In the genomic region with DNA sequence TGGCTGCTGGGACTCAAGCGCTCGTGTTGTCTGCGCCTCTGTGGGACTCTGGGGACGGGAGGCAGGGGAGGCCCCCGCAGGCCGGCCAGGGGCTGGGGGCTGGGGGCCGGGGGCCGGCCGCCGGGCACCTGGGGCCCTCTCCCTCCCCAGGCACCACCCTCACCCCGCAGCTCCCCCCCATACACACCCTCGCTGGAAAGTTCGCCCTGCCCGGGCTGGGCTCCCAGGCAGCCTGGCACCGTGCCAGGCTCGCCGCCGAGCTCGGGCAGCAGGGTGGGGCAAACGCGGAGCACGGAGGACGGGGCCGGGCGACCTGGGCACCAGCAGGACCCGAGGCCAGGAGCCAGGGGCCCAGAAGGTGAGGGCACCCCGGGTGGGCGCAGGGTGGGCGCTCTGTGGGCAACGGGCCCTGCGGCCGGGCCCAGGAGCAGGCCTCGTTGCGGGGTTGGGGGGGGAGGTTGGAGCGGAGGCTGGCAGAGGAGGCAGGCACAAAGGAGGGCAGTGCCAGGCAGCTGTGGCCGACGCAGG, we compare ENCODE assay signal across 8 cellular contexts.
A peak's percentile ranks its signal among the peaks of the same experiment; 100 is the strongest.
DNase-seq lines count a peak whose midpoint lies in the region; ATAC-seq, FAIRE-seq and TF ChIP-seq lines count a peak whose summit lies in the region.

No MANE protein-coding gene starts in this region.

- no peak overlapping the region for H3K23ac ChIP-seq in H1 (ENCODE audit: insufficient read length)

- no peak for TF ChIP-seq CTCF in H1 (IDR thresholded peaks at IDR 0.05; ENCODE audit: control extremely low read depth in 1 of 3, insufficient read depth in 1 of 3, low read depth in 1 of 3, low read length in 3 of 3)
- TF ChIP-seq CTCF in mucosa of descending colon (IDR thresholded peaks at IDR 0.05): no peak
- no peak for TF ChIP-seq CTCF in tibial artery (IDR thresholded peaks at IDR 0.05)

- intact Hi-C loops in activated CD4-positive, alpha-beta memory T cell treated with anti-CD3 and anti-CD28 coated beads for 36 hours (cut with micrococcal nuclease): loop anchor here (1.0 to 2.0 kb wide), 2 partner anchors 15 to 18 kb away; no protein-coding TSS in a partner anchor
- intact Hi-C loops in mucosa of descending colon (cut with DNase I, micrococcal nuclease): no loop called here
- intact Hi-C loops in tibial artery (cut with DNase I; ENCODE audit: low total_unique reads): no loop called here

- H3K4ac ChIP-seq in H1 (replicated peaks; ENCODE audit: insufficient read length, low read depth, low read length): no peak overlapping the region

- H3K27me3 Mint-ChIP-seq in activated CD4-positive, alpha-beta memory T cell treated with anti-CD3 and anti-CD28 coated beads for 36 hours: no peaks in the 10 kb centered on the region

- H3K9ac ChIP-seq in H1 (replicated peaks in 1 of 4; ENCODE audit: extremely low read depth in 1 of 4, low read depth in 3 of 4, low read length in 3 of 4): no peak overlapping the region

- no peak overlapping the region for H2BK5ac ChIP-seq in H1 (ENCODE audit: low read depth, low read length)

- no peak overlapping the region for H2BK120ac ChIP-seq in H1 (replicated peaks; ENCODE audit: low read depth, low read length)

- no peak overlapping the region for H3K14ac ChIP-seq in H1 (ENCODE audit: insufficient read length)

- H3K4me1 ChIP-seq in H1 (replicated peaks in 1 of 4; ENCODE audit: control insufficient read depth in 3 of 4, insufficient read depth in 4 of 4, low read length in 3 of 4): peaks cover 0 to 6% (median 2%) of the 10 kb centered on the region in 4 experiments; a peak in 5 of 7 replicates
- peaks cover 34% of the 10 kb centered on the region for H3K4me1 ChIP-seq in mucosa of descending colon (ENCODE audit: low read depth)
- H3K4me1 ChIP-seq in tibial artery: peaks cover 0 to 81% (median 55%) of the 10 kb centered on the region in 4 donors

- H3K27me3 ChIP-seq in H1 (replicated peaks in 1 of 4; ENCODE audit: control insufficient read depth in 3 of 4, extremely low read depth in 1 of 4, insufficient read depth in 3 of 4, low read length in 3 of 4) (peaks cover 0 to 3% (median under 1%) of the 10 kb centered on the region in 4 experiments; a peak in 1 of 7 replicates), tibial artery (no peaks in the 10 kb centered on the region)

- H3K27ac Mint-ChIP-seq in activated CD4-positive, alpha-beta memory T cell treated with anti-CD3 and anti-CD28 coated beads for 36 hours: peak overlapping the region; percentile 95

- H2BK20ac ChIP-seq in H1 (ENCODE audit: low read length): no peak overlapping the region

- ATAC-seq in mucosa of descending colon: peak; percentile 84

- H3K9me3 ChIP-seq in H1 (ENCODE audit: insufficient read depth in 2 of 2, low read depth in 1 of 2, low read length in 1 of 2) (no peaks in the 10 kb centered on the region), mucosa of descending colon (no peaks in the 10 kb centered on the region), tibial artery (no peaks in the 10 kb centered on the region)

- H3K27ac ChIP-seq in H1 (ENCODE audit: low read depth, low read length) (no peak overlapping the region), tibial artery (peak overlapping the region; percentile 98 to 99)

- no peak overlapping the region for H3K18ac ChIP-seq in H1 (ENCODE audit: extremely low read depth, low read length)

- no peaks in the 10 kb centered on the region for H3K23me2 ChIP-seq in H1 (ENCODE audit: low read depth, low read length)

- no peak for FAIRE-seq in H1 (lab: Jason Lieb, UNC)

- TF ChIP-seq EP300 in H1 (IDR thresholded peaks at IDR 0.05; ENCODE audit: borderline replicate concordance in 1 of 2, low read depth in 2 of 2, low read length in 2 of 2): no peak

- H2AK5ac ChIP-seq in H1 (ENCODE audit: low read depth, low read length): no peak overlapping the region

- no peak overlapping the region for H3K56ac ChIP-seq in H1 (replicated peaks; ENCODE audit: insufficient read length, low read depth, low read length)

- H3K79me2 ChIP-seq in H1 (ENCODE audit: control insufficient read depth in 1 of 2, insufficient read depth in 2 of 2, low read length in 2 of 2): no peaks in the 10 kb centered on the region

- TF ChIP-seq RAD21 in H1 (IDR thresholded peaks at IDR 0.05 in 1 of 2, conservative IDR thresholded peaks at IDR 0.05 in 1 of 2; ENCODE audit: low read depth in 2 of 2, low read length in 2 of 2): no peak

- POLR2A ChIA-PET in activated CD4-positive, alpha-beta memory T cell treated with anti-CD3 and anti-CD28 coated beads for 36 hours (lab: Charles Lee): interaction anchor here (0.8 to 3.7 kb wide), 6 partner anchors 9 to 708 kb away, joined by 3 to 24 read pairs (median 3); no protein-coding TSS in a partner anchor
- POLR2A ChIA-PET in H1 (lab: Charles Lee; ENCODE audit: partially characterized antibody): interaction anchor here (0.8 kb wide), 1 partner anchor 16 kb away, joined by 3 read pairs; no protein-coding TSS in a partner anchor

- H2BK12ac ChIP-seq in H1 (ENCODE audit: low read depth, low read length): peak overlapping the region; percentile 17; the same call in 1 of the 2 replicates

- H3K79me1 ChIP-seq in H1 (ENCODE audit: low read depth, low read length): no peaks in the 10 kb centered on the region

- no peak overlapping the region for H4K5ac ChIP-seq in H1 (ENCODE audit: insufficient read length, low read depth, low read length)

- H2BK15ac ChIP-seq in H1 (ENCODE audit: low read length): no peak overlapping the region

- H3K9me3 Mint-ChIP-seq in activated CD4-positive, alpha-beta memory T cell treated with anti-CD3 and anti-CD28 coated beads for 36 hours: no peaks in the 10 kb centered on the region

- H3K36me3 Mint-ChIP-seq in activated CD4-positive, alpha-beta memory T cell treated with anti-CD3 and anti-CD28 coated beads for 36 hours: peaks cover 3% of the 10 kb centered on the region

- no peak overlapping the region for H4K91ac ChIP-seq in H1 (replicated peaks; ENCODE audit: insufficient read length, low read length)

- H3K4me1 Mint-ChIP-seq in activated CD4-positive, alpha-beta memory T cell treated with anti-CD3 and anti-CD28 coated beads for 36 hours (ENCODE audit: low read depth): peaks cover 50% of the 10 kb centered on the region

- CTCF ChIA-PET in activated CD4-positive, alpha-beta memory T cell treated with anti-CD3 and anti-CD28 coated beads for 36 hours (lab: Charles Lee): interaction anchor here (0.5 to 2.3 kb wide), 4 partner anchors 11 to 48 kb away, joined by 3 to 6 read pairs (median 4); no protein-coding TSS in a partner anchor
- CTCF ChIA-PET in H1 (lab: Charles Lee; ENCODE audit: partially characterized antibody): interaction anchor here (2.5 to 3.7 kb wide), 2 partner anchors 17 to 47 kb away, joined by 7 to 14 read pairs; no protein-coding TSS in a partner anchor

- TF ChIP-seq POLR2A in H1 (IDR thresholded peaks at IDR 0.05; ENCODE audit: control extremely low read depth in 1 of 2, low read depth in 2 of 2, low read length in 2 of 2): no peak

- no peaks in the 10 kb centered on the region for H4K20me1 ChIP-seq in H1 (replicated peaks in 1 of 2; ENCODE audit: control insufficient read depth in 1 of 2, insufficient read depth in 2 of 2, low read length in 2 of 2)

- H3K4me3 Mint-ChIP-seq in activated CD4-positive, alpha-beta memory T cell treated with anti-CD3 and anti-CD28 coated beads for 36 hours: peak overlapping the region; percentile 82

- no peaks in the 10 kb centered on the region for H3K36me3 ChIP-seq in H1 (ENCODE audit: control insufficient read depth in 2 of 4, insufficient read depth in 4 of 4, low read length in 3 of 4)
- no peaks in the 10 kb centered on the region for H3K36me3 ChIP-seq in mucosa of descending colon (ENCODE audit: low read depth)
- peaks cover 0 to 12% (median 0%) of the 10 kb centered on the region in 3 donors for H3K36me3 ChIP-seq in tibial artery

- 91% methylated on average over 10 of the region's 37 CpGs; no CpG with 5 or more reads in 1 of the 2 experiments for WGBS in H1 (ENCODE audit: extremely low coverage in 1 of 2, insufficient coverage in 1 of 2, insufficient read length in 1 of 2, insufficient replicate concordance in 2 of 2, low coverage in 1 of 2, low lambda C conversion rate in 2 of 2, missing lambda C conversion rate in 1 of 2), 2 experiments

- H3K4me2 ChIP-seq in H1 (ENCODE audit: insufficient read depth in 1 of 2, low read depth in 2 of 2, low read length in 2 of 2): no peak overlapping the region

- no peak overlapping the region for H2AFZ ChIP-seq in H1 (ENCODE audit: low read length)

- DNase-seq in D341Med (ENCODE audit: low spot score) (peak; percentile 88), M059J (ENCODE audit: low read depth) (peak; percentile 70), H1 (ENCODE audit: low read depth in 1 of 2, low spot score in 2 of 2) (no peak), mucosa of descending colon (peak; percentile 84 to 91 (median 89)), tibial artery (peak; percentile 77 to 93), SIG-M5 (lab: John Stamatoyannopoulos, UW) (no peak), NCI-H2107 treated with DMSO at 0.1 percent for 48 hours (lab: John Stamatoyannopoulos, UW; ENCODE audit: unreplicated experiment) (no peak)
- DNase-seq in activated CD4-positive, alpha-beta memory T cell treated with anti-CD3 and anti-CD28 coated beads for 36 hours: peak; percentile 66

- no peak overlapping the region for H3K4me3 ChIP-seq in H1 (ENCODE audit: extremely low read depth in 1 of 4, insufficient read depth in 2 of 4, low read depth in 3 of 4, low read length in 4 of 4)
- H3K4me3 ChIP-seq in mucosa of descending colon: peak overlapping the region; percentile 46
- peak overlapping the region; percentile 84 to 96 for H3K4me3 ChIP-seq in tibial artery

- H4K8ac ChIP-seq in H1 (ENCODE audit: extremely low read depth, insufficient read depth, low read length): peak overlapping the region; percentile 43

TF ChIP-seq in H1, 55 proteins besides CTCF, POLR2A, EP300 and RAD21:
- no peak for TF ChIP-seq HDAC2 (IDR thresholded peaks at IDR 0.05; ENCODE audit: borderline replicate concordance in 1 of 2, low read depth in 2 of 2, low read length in 2 of 2)
- TF ChIP-seq, protein P1, sequence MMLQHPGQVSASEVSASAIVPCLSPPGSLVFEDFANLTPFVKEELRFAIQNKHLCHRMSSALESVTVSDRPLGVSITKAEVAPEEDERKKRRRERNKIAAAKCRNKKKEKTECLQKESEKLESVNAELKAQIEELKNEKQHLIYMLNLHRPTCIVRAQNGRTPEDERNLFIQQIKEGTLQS (IDR thresholded peaks at IDR 0.05; ENCODE audit: insufficient read depth, low read depth, low read length): no peak
- no peak for TF ChIP-seq KDM4A (IDR thresholded peaks at IDR 0.05; ENCODE audit: low read depth, low read length, severe bottlenecking)
- no peak for TF ChIP-seq CTBP2 (IDR thresholded peaks at IDR 0.05; ENCODE audit: borderline replicate concordance, insufficient read depth, insufficient read length, low read length)
- TF ChIP-seq SP4 (IDR thresholded peaks at IDR 0.05; ENCODE audit: low read length): no peak
- no peak for TF ChIP-seq MAFK (IDR thresholded peaks at IDR 0.05; ENCODE audit: low read depth, low read length)

Comparison
In these comparisons a context has a peak if more than half of its experiments do, and no peak if none do; other contexts are left out.
1. DNase-seq: peak in D341Med (single experiment), M059J (single experiment), activated CD4-positive, alpha-beta memory T cell treated with anti-CD3 and anti-CD28 coated beads for 36 hours (single experiment), mucosa of descending colon (3 of 3) and tibial artery (2 of 2); none in H1 (0 of 2), SIG-M5 (single experiment) and NCI-H2107 treated with DMSO at 0.1 percent for 48 hours (single experiment).
2. H3K4me3 ChIP-seq: peak in mucosa of descending colon (single experiment) and tibial artery (2 of 2); none in H1 (0 of 4).